Comparison of ENCODE assay signal across 25 cellular contexts in the genomic region with DNA sequence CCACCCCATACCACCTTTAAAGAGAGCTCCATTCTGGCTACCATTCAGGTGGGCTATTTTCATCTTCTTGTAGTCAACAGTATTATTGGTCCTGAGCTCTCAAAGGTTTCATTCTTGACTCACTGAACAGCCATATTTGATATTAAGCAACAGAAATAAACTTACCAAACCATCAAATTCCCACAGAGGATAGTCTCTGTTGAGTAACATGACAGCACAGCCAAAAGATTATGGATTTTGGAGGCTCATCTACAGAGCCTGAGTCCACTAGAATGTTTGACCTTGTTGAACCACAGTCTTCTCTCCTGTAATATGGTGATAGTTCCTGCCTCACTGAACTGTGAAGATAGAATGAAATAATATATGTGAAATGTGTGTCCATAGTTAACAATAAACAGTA.
"Had no signal": no experiment of that assay in that cellular context is flagged by ENCODE, and none has a peak within 500 bp of the region (broad histone marks: within the 10 kb centered on the region; RNA-seq: fewer than 3 reads in every experiment).

No MANE protein-coding gene starts in this region.

- DNase-seq: dermis blood vessel endothelial cell; effector memory CD4-positive, alpha-beta T cell; foreskin keratinocyte; heart right ventricle; hypothalamus; immature natural killer cell; lower lobe of right lung; naive thymus-derived CD8-positive, alpha-beta T cell; nephron progenitor cell; nucleus accumbens; ovary; posterior cingulate gyrus; psoas muscle; spleen; stimulated activated CD4-positive, alpha-beta T cell treated with anti-CD3 and anti-CD28 coated beads, Interleukin-4, amount 100 ng/mL, for 4 hours; stimulated activated naive CD8-positive, alpha-beta T cell treated with anti-CD3 and anti-CD28 coated beads, Interleukin-15, Interleukin-2, amounts not matched to agents 100 U/mL and 50 U/mL, for 24 hours; substantia nigra; testis; tibial artery had no signal

- H3K4me1 ChIP-seq: esophagus muscularis mucosa, foreskin keratinocyte, gastroesophageal sphincter, lower lobe of right lung, psoas muscle, spleen, testis had no signal

- ATAC-seq: foreskin keratinocyte; gastroesophageal sphincter; lower lobe of right lung; naive thymus-derived CD8-positive, alpha-beta T cell; psoas muscle; stimulated activated memory B cell treated with anti-CD40 and anti-IgM and Interleukin-4, amounts not matched to agents 10 μg/mL and 1 μg/mL and 100 μg/mL, for 72 hours; stimulated activated naive CD8-positive, alpha-beta T cell treated with anti-CD3 and anti-CD28 coated beads, Interleukin-15, Interleukin-2, amounts not matched to agents 100 U/mL and 50 U/mL, for 24 hours had no signal

- H3K27me3 ChIP-seq: cardiac muscle cell, esophagus muscularis mucosa, foreskin keratinocyte, gastroesophageal sphincter, heart right ventricle, ovary, spleen, testis, tibial artery had no signal

- H3K36me3 ChIP-seq: cardiac muscle cell, esophagus muscularis mucosa, gastroesophageal sphincter, heart right ventricle, lower lobe of right lung, ovary, spleen, tibial artery had no signal

- H3K4me3 ChIP-seq: cardiac muscle cell, coronary artery, esophagus muscularis mucosa, gastroesophageal sphincter, heart right ventricle, lower lobe of right lung, ovary, psoas muscle, skin epidermis, spleen, testis, tibial artery had no signal

- H3K9me3 ChIP-seq: esophagus muscularis mucosa, gastroesophageal sphincter, heart right ventricle, lower lobe of right lung, ovary, psoas muscle, spleen, testis, tibial artery had no signal

- H3K27ac ChIP-seq: cardiac muscle cell, coronary artery, esophagus muscularis mucosa, foreskin keratinocyte, gastroesophageal sphincter, heart right ventricle, lower lobe of right lung, ovary, psoas muscle, skin epidermis, spleen, testis, tibial artery had no signal
